In the genomic region with DNA sequence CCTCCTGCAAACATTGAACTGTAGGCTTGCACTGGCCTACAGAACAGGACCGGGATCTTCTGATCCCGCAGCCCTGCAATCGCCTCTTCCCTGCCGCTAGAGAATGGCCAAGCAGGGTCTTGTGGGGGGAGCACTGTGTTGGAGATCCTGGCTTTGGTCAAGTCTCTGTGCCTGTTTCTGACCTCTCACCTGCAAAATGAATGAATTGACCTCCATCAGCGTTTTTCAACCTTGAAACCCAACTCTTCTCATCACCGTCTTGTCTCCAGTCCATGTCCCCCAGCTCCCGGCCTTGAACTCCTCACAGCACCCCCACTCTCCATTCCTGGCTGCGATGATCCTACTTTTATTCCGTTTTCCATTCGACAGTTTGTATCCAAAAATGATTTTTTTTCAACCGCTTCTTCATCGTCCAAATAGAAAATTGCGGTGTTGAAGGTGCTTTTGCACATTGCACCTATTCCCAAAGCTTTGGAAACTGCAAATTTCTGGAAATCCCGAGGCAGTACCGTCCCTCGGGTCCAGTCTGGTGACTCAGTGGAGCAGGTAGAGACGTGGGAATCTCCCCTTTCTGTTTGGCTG, we compare ENCODE assay signal across 11 cellular contexts. TPM values are rescaled to one million over a fixed set of nuclear protein-coding genes. Genes with fewer than 3 reads are reported as not detected.
A peak's percentile ranks its signal among the peaks of the same experiment; 100 is the strongest.
DNase-seq lines count a peak whose midpoint lies in the region; ATAC-seq, FAIRE-seq and TF ChIP-seq lines count a peak whose summit lies in the region.
"Had no signal": no experiment of that assay in that cellular context is flagged by ENCODE, and none has a peak within 500 bp of the region (broad histone marks: within the 10 kb centered on the region; RNA-seq: fewer than 3 reads in every experiment).

No MANE protein-coding gene starts in this region.

- no peaks in the 10 kb centered on the region for H3F3A ChIP-seq in PC-3 (ENCODE audit: low read length, unreplicated experiment)

- CTCF ChIA-PET in PC-3 (lab: Charles Lee) (no interaction called here), endothelial cell of umbilical vein (lab: Charles Lee) (interaction anchor here (2.0 kb wide), 1 partner anchor 31 kb away, joined by 6 read pairs; no protein-coding TSS in a partner anchor)

- no peak for TF ChIP-seq CTCF in DND-41 (IDR thresholded peaks at IDR 0.05; ENCODE audit: borderline replicate concordance, extremely low read depth, low read length, poor library complexity, severe bottlenecking)
- no peak for TF ChIP-seq CTCF in PC-3 (conservative IDR thresholded peaks at IDR 0.05; ENCODE audit: low read depth, low read length)
- no peak for TF ChIP-seq CTCF in endothelial cell of umbilical vein (IDR thresholded peaks at IDR 0.05; ENCODE audit: extremely low read depth in 1 of 2, insufficient read depth in 1 of 2, low read depth in 1 of 2, low read length in 2 of 2)
- no peak for TF ChIP-seq CTCF in retinal pigment epithelial cell (conservative IDR thresholded peaks at IDR 0.05; ENCODE audit: low read depth, low read length)

- no peaks in the 10 kb centered on the region for H3K9me3 ChIP-seq in DND-41 (ENCODE audit: insufficient read depth, low read length, severe bottlenecking)
- H3K9me3 ChIP-seq in PC-3 (ENCODE audit: low read length) = no peaks in the 10 kb centered on the region
- no peaks in the 10 kb centered on the region for H3K9me3 ChIP-seq in endothelial cell of umbilical vein (replicated peaks; ENCODE audit: control insufficient read depth, insufficient read depth, low read length)
- H3K9me3 ChIP-seq: SJCRH30 had no signal

- H3K79me2 ChIP-seq in DND-41 (ENCODE audit: insufficient read depth, low read length) = peaks cover 96% of the 10 kb centered on the region
- peaks cover 88% of the 10 kb centered on the region for H3K79me2 ChIP-seq in PC-3 (ENCODE audit: low read length)
- peaks cover 84% of the 10 kb centered on the region for H3K79me2 ChIP-seq in endothelial cell of umbilical vein (ENCODE audit: control insufficient read depth, insufficient read depth, low read length)

- H3K9me1 ChIP-seq in endothelial cell of umbilical vein (replicated peaks; ENCODE audit: control insufficient read depth, extremely low read depth, insufficient read depth, low read length) = no peaks in the 10 kb centered on the region

- intact Hi-C loops in PC-3 (cut with micrococcal nuclease) (no loop called here), endothelial cell of umbilical vein (cut with micrococcal nuclease) (no loop called here)

- H3K9ac ChIP-seq in DND-41 (ENCODE audit: low read depth, low read length) = peak overlapping the region; percentile 83
- H3K9ac ChIP-seq in PC-3 (ENCODE audit: low read length) = no peak overlapping the region
- no peak overlapping the region for H3K9ac ChIP-seq in endothelial cell of umbilical vein (replicated peaks; ENCODE audit: extremely low read depth, insufficient read depth, low read length)

- ATAC-seq in DND-41 (ENCODE audit: insufficient read depth, low read depth) = no peak
- ATAC-seq in PC-3 = no peak
- ATAC-seq in HG03196 (IDR thresholded peaks at IDR 0.05; ENCODE audit: unreplicated experiment) = no peak

- BruUV-seq in PC-3 (replicated peaks; lab: Mats Ljungman, UMichigan) = no TSS peak
- no TSS peak for BruUV-seq in endothelial cell of umbilical vein (replicated peaks; lab: Mats Ljungman, UMichigan)

- no peaks in the 10 kb centered on the region for H3K9me2 ChIP-seq in PC-3 (replicated peaks; ENCODE audit: low read length)

- H3K27me3 ChIP-seq in DND-41 (ENCODE audit: insufficient read depth, low read length, poor library complexity) (no peaks in the 10 kb centered on the region), PC-3 (ENCODE audit: low read length) (no peaks in the 10 kb centered on the region), endothelial cell of umbilical vein (ENCODE audit: control insufficient read depth in 2 of 2, insufficient read depth in 2 of 2, low read length in 2 of 2) (no peaks in the 10 kb centered on the region)
- H3K27me3 ChIP-seq: SJCRH30 had no signal

- no peak for DNase-seq in DND-41
- DNase-seq in PC-3 = no peak
- no peak for DNase-seq in endothelial cell of umbilical vein (ENCODE audit: low read depth, low spot score)
- DNase-seq in retinal pigment epithelial cell (ENCODE audit: low read depth) = no peak
- DNase-seq in effector CD8-positive, alpha-beta T cell (lab: John Stamatoyannopoulos, UW) = no peak
- no peak for DNase-seq in MV-4-11 (lab: John Stamatoyannopoulos, UW)
- DNase-seq in Kasumi-1 (lab: John Stamatoyannopoulos, UW) = no peak
- DNase-seq: HCEC 1CT; SJCRH30; stimulated activated CD4-positive, alpha-beta T cell treated with anti-CD3 and anti-CD28 coated beads, Interleukin-4, amount 100 ng/mL, for 24 hours had no signal

- peaks cover 45% of the 10 kb centered on the region for H3K4me1 ChIP-seq in DND-41 (ENCODE audit: insufficient read depth, low read length)
- peaks cover 32% of the 10 kb centered on the region for H3K4me1 ChIP-seq in PC-3 (ENCODE audit: insufficient read depth, low read length)
- H3K4me1 ChIP-seq in endothelial cell of umbilical vein (ENCODE audit: control insufficient read depth, extremely low read depth, insufficient read depth, low read length) = peaks cover 44% of the 10 kb centered on the region
- H3K4me1 ChIP-seq: SJCRH30 had no signal

- H3K4me2 ChIP-seq in DND-41 (ENCODE audit: insufficient read depth, low read length) = peak overlapping the region; percentile 66
- H3K4me2 ChIP-seq in PC-3 (ENCODE audit: low read length) = peak overlapping the region; percentile 90
- H3K4me2 ChIP-seq in endothelial cell of umbilical vein (ENCODE audit: insufficient read depth, low read length) = peak overlapping the region; percentile 53

- H3K27ac ChIP-seq in DND-41 (ENCODE audit: low read length) = peak overlapping the region; percentile 88; the same call in 1 of the 2 replicates
- no peak overlapping the region for H3K27ac ChIP-seq in PC-3 (ENCODE audit: low read length)
- no peak overlapping the region for H3K27ac ChIP-seq in endothelial cell of umbilical vein (ENCODE audit: insufficient read depth, low read depth, low read length)
- H3K27ac ChIP-seq: SJCRH30 had no signal

- POLR2A ChIA-PET in PC-3 (lab: Charles Lee; ENCODE audit: unreplicated experiment) (no interaction called here), endothelial cell of umbilical vein (lab: Charles Lee) (no interaction called here)

- dilution Hi-C loops in endothelial cell of umbilical vein (cut with MboI; ENCODE audit: extremely low pct_ligation_motif_present, low sequenced_read_pairs) = no loop called here

- TF ChIP-seq POLR2A in endothelial cell of umbilical vein (IDR thresholded peaks at IDR 0.05; ENCODE audit: low read depth, low read length) = no peak

- H3K36me3 ChIP-seq in DND-41 (ENCODE audit: insufficient read depth, low read length) (peaks cover 22% of the 10 kb centered on the region), PC-3 (ENCODE audit: low read depth, low read length) (peaks cover 4% of the 10 kb centered on the region; the same call in 1 of the 2 replicates), endothelial cell of umbilical vein (ENCODE audit: control insufficient read depth in 2 of 2, extremely low read depth in 1 of 2, insufficient read depth in 2 of 2, low read length in 2 of 2) (no peaks in the 10 kb centered on the region)

- H3K4me3 ChIP-seq in DND-41 (ENCODE audit: low read depth in 1 of 2, low read length in 2 of 2) (peak overlapping the region in 1 of 2 experiments; percentile 91; a peak in 2 of 4 replicates), PC-3 (ENCODE audit: low read length) (peak overlapping the region; percentile 91), endothelial cell of umbilical vein (replicated peaks in 1 of 3; ENCODE audit: insufficient read depth in 1 of 3, low read depth in 1 of 3, low read length in 3 of 3) (no peak overlapping the region), retinal pigment epithelial cell (ENCODE audit: low read length) (peak overlapping the region; percentile 86)

- no peak overlapping the region for H2AFZ ChIP-seq in DND-41 (ENCODE audit: low read depth, low read length)
- no peak overlapping the region for H2AFZ ChIP-seq in PC-3 (ENCODE audit: low read length)
- H2AFZ ChIP-seq in endothelial cell of umbilical vein (ENCODE audit: low read depth, low read length) = no peak overlapping the region

- no peak for FAIRE-seq in endothelial cell of umbilical vein (lab: Jason Lieb, UNC)

- H4K20me1 ChIP-seq in DND-41 (ENCODE audit: insufficient read depth, low read length) (peaks cover 81% of the 10 kb centered on the region), PC-3 (ENCODE audit: low read length) (peaks cover 16% of the 10 kb centered on the region; the same call in 1 of the 2 replicates), endothelial cell of umbilical vein (replicated peaks; ENCODE audit: control insufficient read depth, extremely low read depth, insufficient read depth, low read length) (no peaks in the 10 kb centered on the region)

RNA-seq across cellular contexts. Expression of gene MYO9B, which starts 2.0 kb away (rescaled TPM):
- 68.3 and 76.1 TPM in 2 replicates for total RNA-seq in PC-3 (2014; rRNA removed)
- total RNA-seq in endothelial cell of umbilical vein = 119 and 124 TPM in 2 replicates
- polyA plus RNA-seq in endothelial cell of umbilical vein = 64.4 and 69.8 TPM in 2 replicates
- 43.2 and 47.5 TPM in 2 replicates for polyA plus RNA-seq in endothelial cell of umbilical vein (2011; cell fraction: cytosol; rRNA removed)
- polyA plus RNA-seq in endothelial cell of umbilical vein (2011; cell fraction: nucleus; rRNA removed) = 227 and 234 TPM in 2 replicates
- 76.5 and 94.6 TPM in 2 replicates for polyA plus RNA-seq in endothelial cell of umbilical vein (2012)
- 97.0 and 109 TPM in 2 replicates for polyA minus RNA-seq in endothelial cell of umbilical vein
- polyA minus RNA-seq in endothelial cell of umbilical vein (2011; cell fraction: cytosol; rRNA and poly(A)+ RNA removed) = 42.7 TPM
- 104 and 123 TPM in 2 replicates for polyA minus RNA-seq in endothelial cell of umbilical vein (2011; cell fraction: nucleus; rRNA and poly(A)+ RNA removed)

RNA-seq across cellular contexts. Expression of gene HAUS8, which starts 2.3 kb away (rescaled TPM):
- total RNA-seq in PC-3 (2014; rRNA removed) = 19.1 and 21.3 TPM in 2 replicates
- 23.4 and 30.3 TPM in 2 replicates for total RNA-seq in endothelial cell of umbilical vein
- polyA plus RNA-seq in endothelial cell of umbilical vein = 9.0 and 9.6 TPM in 2 replicates
- polyA plus RNA-seq in endothelial cell of umbilical vein (2011; cell fraction: cytosol; rRNA removed) = 16.1 and 17.5 TPM in 2 replicates
- 17.8 and 25.4 TPM in 2 replicates for polyA plus RNA-seq in endothelial cell of umbilical vein (2011; cell fraction: nucleus; rRNA removed)
- 12.6 and 15.8 TPM in 2 replicates for polyA plus RNA-seq in endothelial cell of umbilical vein (2012)
- 7.9 and 8.0 TPM in 2 replicates for polyA minus RNA-seq in endothelial cell of umbilical vein
- polyA minus RNA-seq in endothelial cell of umbilical vein (2011; cell fraction: cytosol; rRNA and poly(A)+ RNA removed) = 13.7 TPM
- polyA minus RNA-seq in endothelial cell of umbilical vein (2011; cell fraction: nucleus; rRNA and poly(A)+ RNA removed) = 7.5 and 8.4 TPM in 2 replicates

RNA-seq across cellular contexts. Expression of gene CPAMD8, which starts 50.9 kb away (rescaled TPM):
- total RNA-seq in PC-3 (2014; rRNA removed) (2.3 and 3.9 TPM in 2 replicates), endothelial cell of umbilical vein (2.2 and 2.9 TPM in 2 replicates)
- 3.9 and 5.3 TPM in 2 replicates for polyA plus RNA-seq in endothelial cell of umbilical vein
- polyA plus RNA-seq in endothelial cell of umbilical vein (2011; cell fraction: cytosol; rRNA removed) = 1.8 and 2.4 TPM in 2 replicates
- polyA plus RNA-seq in endothelial cell of umbilical vein (2011; cell fraction: nucleus; rRNA removed) = 5.1 and 5.5 TPM in 2 replicates
- polyA plus RNA-seq in endothelial cell of umbilical vein (2012) = 0.95 and 1.8 TPM in 2 replicates
- polyA minus RNA-seq in endothelial cell of umbilical vein = 2.0 and 3.2 TPM in 2 replicates
- not detected for polyA minus RNA-seq in endothelial cell of umbilical vein (2011; cell fraction: cytosol; rRNA and poly(A)+ RNA removed)
- polyA minus RNA-seq in endothelial cell of umbilical vein (2011; cell fraction: nucleus; rRNA and poly(A)+ RNA removed) = 2.8 and 3.6 TPM in 2 replicates

Comparison
In these comparisons a context has a peak if more than half of its experiments do, and no peak if none do; other contexts are left out.
1. H3K4me3 ChIP-seq: peak in PC-3 (single experiment) and retinal pigment epithelial cell (single experiment); none in endothelial cell of umbilical vein (0 of 3).
2. Peak in every context shown above with its lines, with median percentiles within 50 percentile points of each other: H3K4me2 ChIP-seq.